Comparison of ENCODE assay signal across 16 cellular contexts in the genomic region with DNA sequence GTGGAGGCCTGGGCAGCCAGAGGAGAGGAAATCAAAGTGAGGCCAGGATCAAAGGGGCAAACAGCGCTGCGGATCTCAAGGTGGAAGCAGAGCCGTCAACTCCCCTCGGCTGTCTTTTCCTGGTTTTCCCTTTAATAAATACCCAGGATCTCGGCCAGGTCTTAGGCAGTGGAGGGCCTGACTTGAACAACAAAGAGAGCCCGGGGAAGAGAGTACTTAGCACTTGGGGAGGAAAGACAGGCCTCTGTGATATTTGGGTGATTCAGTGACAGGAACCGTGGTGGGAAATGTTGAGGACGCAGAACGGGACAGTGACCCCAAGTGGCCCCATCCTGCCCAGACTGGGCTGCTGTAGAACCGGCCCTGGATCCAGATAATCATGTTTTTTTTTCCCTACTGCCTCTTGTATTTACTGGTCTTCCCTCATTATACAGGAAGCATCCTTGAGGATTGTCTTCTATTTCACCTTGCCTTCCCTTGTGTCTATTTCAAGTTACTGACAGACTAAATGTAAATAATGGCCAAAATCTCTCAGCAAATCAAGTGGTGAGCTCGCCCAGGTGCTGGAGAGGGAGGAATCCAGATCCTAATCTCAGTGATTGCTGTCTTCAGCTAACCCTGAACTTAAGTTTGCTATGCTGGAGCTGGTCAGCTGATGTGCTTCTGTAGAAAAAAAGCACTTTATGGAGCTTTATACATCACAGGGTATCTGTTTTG. TPM values are rescaled to one million over a fixed set of nuclear protein-coding genes. Genes with fewer than 3 reads are reported as not detected.
"Had no signal": no experiment of that assay in that cellular context is flagged by ENCODE, and none has a peak within 500 bp of the region (broad histone marks: within the 10 kb centered on the region; RNA-seq: fewer than 3 reads in every experiment).

No MANE protein-coding gene starts in this region.

- H3K27ac ChIP-seq: pancreas, thyroid gland, uterus had no signal

- H3K4me1 ChIP-seq: pancreas, uterus had no signal

- H3K4me3 Mint-ChIP-seq: activated T-cell treated with anti-CD3 and anti-CD28 coated beads, Interleukin-2, amount 50 U/mL, for 72 hours; memory B cell had no signal

- H3K36me3 Mint-ChIP-seq: memory B cell had no signal

- H3K27me3 ChIP-seq: pancreas, thyroid gland had no signal

- H3K27ac Mint-ChIP-seq: activated T-cell treated with anti-CD3 and anti-CD28 coated beads, Interleukin-2, amount 50 U/mL, for 72 hours; memory B cell had no signal

- H3K9me3 Mint-ChIP-seq: activated T-cell treated with anti-CD3 and anti-CD28 coated beads, Interleukin-2, amount 50 U/mL, for 72 hours; memory B cell had no signal

- H3K36me3 ChIP-seq: pancreas, thyroid gland, uterus had no signal

- FAIRE-seq: islet of Langerhans, pancreas had no signal

- H3K9me3 ChIP-seq: pancreas, thyroid gland, uterus had no signal

- H3K27me3 Mint-ChIP-seq: memory B cell had no signal

- H3K4me3 ChIP-seq: pancreas, skin epidermis, thyroid gland, uterus had no signal

- DNase-seq: activated CD4-positive, alpha-beta T cell treated with anti-CD3 and anti-CD28 coated beads, Interleukin-2, amount 50 U/mL, for 48 hours; activated gamma-delta T cell treated with Interleukin-2 at 50 U/mL for 16 hours; activated T-cell treated with anti-CD3 and anti-CD28 coated beads, Interleukin-2, amount 50 U/mL, for 72 hours; caudate nucleus; cortex of kidney; effector memory CD4-positive, alpha-beta T cell; erythroblast; pancreas; T-helper 2 cell; thyroid gland; uterus had no signal

- ATAC-seq: activated T-cell treated with anti-CD3 and anti-CD28 coated beads, Interleukin-2, amount 50 U/mL, for 72 hours; left lobe of liver; pancreas had no signal

RNA-seq across cellular contexts. Expression of a gene that starts 2.8 kb away (rescaled TPM):
- total RNA-seq: activated T-cell treated with anti-CD3 and anti-CD28 coated beads, Interleukin-2, amount 50 U/mL, for 72 hours; left lobe of liver; pancreas; thyroid gland; uterus had no signal
- polyA plus RNA-seq: neural cell, pancreas had no signal
